In the genomic region with DNA sequence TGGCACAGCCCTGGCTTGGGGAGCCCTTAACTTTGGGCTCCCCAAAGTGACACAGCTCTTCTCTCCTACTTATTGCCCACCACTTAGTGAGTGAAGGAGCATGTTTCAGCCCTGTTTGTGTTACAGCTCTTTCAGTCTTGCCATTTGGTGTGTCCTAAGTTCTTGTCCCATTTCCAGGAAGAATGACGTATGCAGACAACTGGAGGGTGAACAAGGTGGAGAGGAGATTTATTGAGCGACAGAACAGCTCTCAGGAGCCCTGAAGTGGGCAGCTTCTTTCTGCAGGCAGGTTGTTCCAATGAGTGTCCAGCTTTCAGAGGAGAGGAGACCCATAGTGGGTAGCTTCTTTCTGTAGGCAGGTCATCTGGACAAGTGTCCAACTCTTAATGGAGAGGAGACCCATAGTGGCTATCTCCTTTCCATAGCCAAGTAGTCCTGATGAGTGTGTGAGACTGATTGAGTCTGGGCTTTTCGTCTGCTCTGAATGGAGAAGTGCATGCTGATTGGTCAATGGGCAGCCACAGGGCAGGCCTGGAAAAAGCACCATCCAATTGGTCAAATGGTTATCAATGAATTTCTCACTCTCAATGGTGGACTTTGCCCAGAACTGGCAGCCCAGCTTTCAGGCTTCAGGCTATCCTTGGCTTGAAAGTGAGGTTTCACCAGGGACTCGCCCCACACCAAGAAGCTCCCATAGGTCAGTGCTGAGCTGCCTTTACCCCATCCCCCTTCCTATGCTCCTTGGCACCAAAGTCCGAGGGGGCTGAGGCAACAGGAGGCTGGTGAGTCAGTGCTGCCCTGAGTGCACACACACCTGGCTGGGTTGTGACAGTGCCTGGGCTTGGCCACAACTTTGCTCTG, we compare ENCODE assay signal across 28 cellular contexts.
"Had no signal": no experiment of that assay in that cellular context is flagged by ENCODE, and none has a peak within 500 bp of the region (broad histone marks: within the 10 kb centered on the region; RNA-seq: fewer than 3 reads in every experiment).

No MANE protein-coding gene starts in this region.

- H3K9me3 ChIP-seq: left lung, mucosa of descending colon, suprapubic skin, tibial artery, upper lobe of right lung had no signal

- H3K36me3 ChIP-seq: left lung, right atrium auricular region, suprapubic skin, tibial artery, upper lobe of right lung had no signal

- H3K4me1 Mint-ChIP-seq: activated CD8-positive, alpha-beta memory T cell treated with anti-CD3 and anti-CD28 coated beads, Interleukin-2, amount 10 ng/mL, durations not matched to agents 7 days and 5 days; immature natural killer cell; neural crest cell had no signal

- ATAC-seq: activated CD8-positive, alpha-beta memory T cell treated with anti-CD3 and anti-CD28 coated beads, Interleukin-2, amount 10 ng/mL, durations not matched to agents 7 days and 5 days; activated CD8-positive, alpha-beta T cell treated with anti-CD3 and anti-CD28 coated beads, Interleukin-2, amount 10 ng/mL, durations not matched to agents 7 days and 5 days; activated naive CD4-positive, alpha-beta T cell treated with anti-CD3 and anti-CD28 coated beads, Interleukin-2, amount 50 U/mL, for 72 hours; left lung; mucosa of descending colon had no signal

- H3K27me3 ChIP-seq: left lung, right atrium auricular region, suprapubic skin, tibial artery, upper lobe of right lung had no signal

- H3K27me3 Mint-ChIP-seq: activated CD8-positive, alpha-beta memory T cell treated with anti-CD3 and anti-CD28 coated beads, Interleukin-2, amount 10 ng/mL, durations not matched to agents 7 days and 5 days had no signal

- FAIRE-seq: colon, endometrium, kidney, TTC549 had no signal

- DNase-seq: activated CD8-positive, alpha-beta memory T cell treated with anti-CD3 and anti-CD28 coated beads, Interleukin-2, amount 10 ng/mL, durations not matched to agents 7 days and 5 days; activated CD8-positive, alpha-beta T cell treated with anti-CD3 and anti-CD28 coated beads, Interleukin-2, amount 10 ng/mL, durations not matched to agents 7 days and 5 days; activated naive CD4-positive, alpha-beta T cell; activated T-cell treated with anti-CD3 and anti-CD28 coated beads, Interleukin-2, amount 50 U/mL, for 48 hours; dermis blood vessel endothelial cell; effector CD4-positive, alpha-beta T cell; head of caudate nucleus; hypothalamus; immature natural killer cell; kidney; left lung; mucosa of descending colon; occipital lobe; stimulated activated CD4-positive, alpha-beta T cell treated with anti-CD3 and anti-CD28 coated beads, Interleukin-12 subunit alpha, Interleukin-12 subunit beta, amount 100 ng/mL, for 4 hours; stimulated activated CD4-positive, alpha-beta T cell treated with anti-CD3 and anti-CD28 coated beads, Interleukin-4, amount 100 ng/mL, for 1 hour; tibial artery; upper lobe of right lung had no signal

- H3K4me3 Mint-ChIP-seq: activated CD8-positive, alpha-beta memory T cell treated with anti-CD3 and anti-CD28 coated beads, Interleukin-2, amount 10 ng/mL, durations not matched to agents 7 days and 5 days; activated CD8-positive, alpha-beta T cell treated with anti-CD3 and anti-CD28 coated beads, Interleukin-2, amount 10 ng/mL, durations not matched to agents 7 days and 5 days; immature natural killer cell; neural crest cell had no signal

- H3K27ac ChIP-seq: epithelial cell of prostate, left lung, parathyroid adenoma, right atrium auricular region, SK-N-MC, suprapubic skin, tibial artery, upper lobe of right lung had no signal

- H3K27ac Mint-ChIP-seq: activated CD8-positive, alpha-beta memory T cell treated with anti-CD3 and anti-CD28 coated beads, Interleukin-2, amount 10 ng/mL, durations not matched to agents 7 days and 5 days; activated CD8-positive, alpha-beta T cell treated with anti-CD3 and anti-CD28 coated beads, Interleukin-2, amount 10 ng/mL, durations not matched to agents 7 days and 5 days; activated naive CD4-positive, alpha-beta T cell treated with anti-CD3 and anti-CD28 coated beads, Interleukin-2, amount 50 U/mL, for 72 hours; immature natural killer cell had no signal

- H3K9ac ChIP-seq: parathyroid adenoma had no signal

- H3K4me1 ChIP-seq: left lung, parathyroid adenoma, right atrium auricular region, suprapubic skin, tibial artery, upper lobe of right lung had no signal

- H3K4me3 ChIP-seq: left lung, lung, mucosa of descending colon, right atrium auricular region, SK-N-MC, suprapubic skin, tibial artery, upper lobe of right lung had no signal

- H3K36me3 Mint-ChIP-seq: activated CD8-positive, alpha-beta memory T cell treated with anti-CD3 and anti-CD28 coated beads, Interleukin-2, amount 10 ng/mL, durations not matched to agents 7 days and 5 days; activated naive CD4-positive, alpha-beta T cell treated with anti-CD3 and anti-CD28 coated beads, Interleukin-2, amount 50 U/mL, for 72 hours had no signal
